17 cellular contexts compared by ENCODE assay signal in genomic region chr5:172762214-172763119, GRCh38. TPM values are rescaled to one million over a fixed set of nuclear protein-coding genes. Genes with fewer than 3 reads are reported as not detected.
DNase-seq lines count a peak whose midpoint lies in the region; ATAC-seq, FAIRE-seq and TF ChIP-seq lines count a peak whose summit lies in the region.
"Had no signal": no experiment of that assay in that cellular context is flagged by ENCODE, and none has a peak within 500 bp of the region (broad histone marks: within the 10 kb centered on the region; RNA-seq: fewer than 3 reads in every experiment).

No MANE protein-coding gene starts in this region.

- POLR2A ChIA-PET in A549 (lab: Yijun Ruan, JAX) (no interaction called here), HCT116 (lab: Charles Lee) (interaction anchor here (4.2 kb wide), 1 partner anchor 8 kb away, joined by 19 read pairs; the partner anchor contains the start of gene DUSP1)

- no peak overlapping the region for H3K4me3 Mint-ChIP-seq in immature natural killer cell
- H3K4me3 Mint-ChIP-seq: H9 had no signal

- H3K9me2 ChIP-seq in HCT116 (ENCODE audit: insufficient read depth), result no peaks in the 10 kb centered on the region

- H2BK120ac ChIP-seq in neuronal stem cell (ENCODE audit: low read depth, low read length), result no peak overlapping the region

- TF ChIP-seq RAD21 in A549 (conservative IDR thresholded peaks at IDR 0.05 in 1 of 2, IDR thresholded peaks at IDR 0.05 in 1 of 2), result no peak
- no peak for TF ChIP-seq RAD21 in HCT116 (IDR thresholded peaks at IDR 0.05; ENCODE audit: low read depth)

- H3K4ac ChIP-seq in neuronal stem cell (ENCODE audit: low read length), result no peak overlapping the region

- FAIRE-seq in A549 (lab: Jason Lieb, UNC), result no peak
- FAIRE-seq: HTR-8/SVneo had no signal

- H2BK15ac ChIP-seq in neuronal stem cell (ENCODE audit: low read length), result peak overlapping the region; percentile 42

- DNase-seq in A549 (ENCODE audit: low read depth in 1 of 2, low spot score in 1 of 2) (no peak), HCT116 (ENCODE audit: low read depth, low spot score) (no peak), immature natural killer cell (no peak), neuronal stem cell (ENCODE audit: low spot score) (no peak), NCI-H774 (lab: John Stamatoyannopoulos, UW) (no peak)
- DNase-seq: EL, H9, NCI-H187, NCI-H226, NCI-H69, OCI-M1, SHP77 treated with DMSO at 0.1 percent for 48 hours had no signal

- H3K23ac ChIP-seq in neuronal stem cell (ENCODE audit: low read depth, low read length, poor library complexity), result no peak overlapping the region

- TF ChIP-seq CTCF in A549 (IDR thresholded peaks at IDR 0.05), result no peak
- peak in 2 of 3 experiments; percentile 39 to 43; a peak in 3 of 6 replicates for TF ChIP-seq CTCF in HCT116 (IDR thresholded peaks at IDR 0.05 in 2 of 3, conservative IDR thresholded peaks at IDR 0.05 in 1 of 3; ENCODE audit: borderline replicate concordance in 1 of 3, insufficient read depth in 1 of 3, low read depth in 2 of 3, low read length in 2 of 3)

- H3K27me3 ChIP-seq in HCT116 (ENCODE audit: insufficient read depth, low read length) (no peaks in the 10 kb centered on the region), neuronal stem cell (ENCODE audit: control insufficient read depth in 3 of 3, insufficient read depth in 3 of 3, low read depth in 1 of 3, low read length in 3 of 3) (no peaks in the 10 kb centered on the region)

- peak overlapping the region; percentile 26 for H2BK12ac ChIP-seq in neuronal stem cell (ENCODE audit: low read length)

- TF ChIP-seq POLR2A in A549 (IDR thresholded peaks at IDR 0.05; ENCODE audit: low read length) (no peak), HCT116 (IDR thresholded peaks at IDR 0.05; ENCODE audit: borderline replicate concordance, extremely low read depth, insufficient read depth, insufficient read length) (no peak)

- H3K4me2 ChIP-seq in A549 (no peak overlapping the region), HCT116 (ENCODE audit: low read length) (no peak overlapping the region), neuronal stem cell (ENCODE audit: insufficient read depth, low read length, poor library complexity, severe bottlenecking) (no peak overlapping the region)

- no peak overlapping the region for H2BK5ac ChIP-seq in neuronal stem cell (ENCODE audit: low read length)

- H2AFZ ChIP-seq in HCT116 (ENCODE audit: low read depth, low read length, poor library complexity, severe bottlenecking) (peak overlapping the region; percentile 43), neuronal stem cell (ENCODE audit: low read length) (no peak overlapping the region)

- H4K20me1 ChIP-seq in HCT116 (ENCODE audit: insufficient read depth), result no peaks in the 10 kb centered on the region

- no peaks in the 10 kb centered on the region for H3K36me3 ChIP-seq in HCT116 (ENCODE audit: control insufficient read depth in 1 of 2, insufficient read depth in 2 of 2, low read length in 2 of 2)
- peaks cover under 1 to 9% of the 10 kb centered on the region in 2 donors for H3K36me3 ChIP-seq in neuronal stem cell (replicated peaks in 1 of 2; ENCODE audit: control insufficient read depth in 2 of 2, insufficient read depth in 2 of 2, low read length in 2 of 2)

- RAD21 ChIA-PET in HCT116 (lab: Charles Lee; ENCODE audit: low non-redundant PET in 1 of 2, low total read pairs in 2 of 2, uncharacterized antibody in 2 of 2, unreplicated experiment in 2 of 2), result no interaction called here

- H3K9me3 Mint-ChIP-seq in immature natural killer cell, result peaks cover 0 to 2% (median 0%) of the 10 kb centered on the region in 6 donors

- H3K4me3 ChIP-seq in A549 (no peak overlapping the region), HCT116 (replicated peaks in 1 of 2; ENCODE audit: low read depth in 1 of 2, low read length in 2 of 2) (no peak overlapping the region), neuronal stem cell (ENCODE audit: low read length in 2 of 2) (no peak overlapping the region)

- no peaks in the 10 kb centered on the region for H3K79me2 ChIP-seq in HCT116 (ENCODE audit: insufficient read depth, low read length)

- 94% methylated on average over 31 of the region's 37 CpGs for WGBS in A549 (ENCODE audit: missing lambda C conversion rate)
- WGBS in neuronal stem cell (ENCODE audit: extremely low coverage in 2 of 2, insufficient read length in 2 of 2, insufficient replicate concordance in 1 of 2), 2 donors, result no CpG with 5 or more reads among the region's 37 CpGs

- intact Hi-C loops in HCT116 (cut with micrococcal nuclease), result no loop called here

- peaks cover 23 to 29% of the 10 kb centered on the region in 2 donors for H3K4me1 Mint-ChIP-seq in immature natural killer cell

- H3K4me1 ChIP-seq in A549 (peaks cover 27% of the 10 kb centered on the region), HCT116 (ENCODE audit: control insufficient read depth in 1 of 2, insufficient read depth in 2 of 2, low read length in 2 of 2) (peaks cover 19 to 29% of the 10 kb centered on the region in 2 experiments), neuronal stem cell (ENCODE audit: control insufficient read depth in 2 of 2, insufficient read depth in 1 of 2, low read depth in 1 of 2, low read length in 2 of 2) (peaks cover 16 to 19% of the 10 kb centered on the region in 2 donors)

- no peaks in the 10 kb centered on the region for H3K79me1 ChIP-seq in neuronal stem cell (ENCODE audit: low read depth, low read length)

- no peak for TF ChIP-seq EP300 in A549 (IDR thresholded peaks at IDR 0.05)

- ATAC-seq in A549 (no peak), HCT116 (peak; percentile 67), HG02970 (IDR thresholded peaks at IDR 0.05; ENCODE audit: low FRiP score, unreplicated experiment) (no peak), HG03108 (IDR thresholded peaks at IDR 0.05; ENCODE audit: unreplicated experiment) (no peak)

- H3K27me3 Mint-ChIP-seq in immature natural killer cell (ENCODE audit: low read depth in 3 of 3), result peaks cover 28 to 30% (median 29%) of the 10 kb centered on the region in 3 donors

- H2AK5ac ChIP-seq in neuronal stem cell (ENCODE audit: low read depth, low read length), result peak overlapping the region; percentile 72

- H3K9me3 ChIP-seq in A549 (peaks cover 20% of the 10 kb centered on the region), HCT116 (ENCODE audit: control insufficient read depth in 1 of 2, insufficient read depth in 1 of 2, low read depth in 1 of 2, low read length in 2 of 2) (0 out of 4 replicates have a peak, but pooled peaks cover 0 to 4% of the 10 kb centered on the region in 2 experiments), neuronal stem cell (replicated peaks in 1 of 2; ENCODE audit: control insufficient read depth in 2 of 2, insufficient read depth in 1 of 2, low read depth in 1 of 2, low read length in 2 of 2) (peaks cover 0 to 2% of the 10 kb centered on the region in 2 donors)

- no peak overlapping the region for H3K9ac ChIP-seq in HCT116 (ENCODE audit: low read length)
- no peak overlapping the region for H3K9ac ChIP-seq in neuronal stem cell (ENCODE audit: low read depth, low read length, poor library complexity)

- H3K14ac ChIP-seq in neuronal stem cell (ENCODE audit: low read length), result no peak overlapping the region

- CTCF ChIA-PET in A549 (lab: Yijun Ruan, JAX) (interaction anchor here (0.7 to 6.2 kb wide), 8 partner anchors 12 to 426 kb away, joined by 3 to 68 read pairs (median 5); no protein-coding TSS in a partner anchor), HCT116 (lab: Charles Lee) (interaction anchor here (1.8 kb wide), 1 partner anchor 10 kb away, joined by 6 read pairs; no protein-coding TSS in a partner anchor)

- no TSS peak for BruUV-seq in HCT116 (replicated peaks; lab: Mats Ljungman, UMichigan)

- peak overlapping the region; percentile 54 for H3K18ac ChIP-seq in neuronal stem cell (ENCODE audit: low read length)

- H3K27ac ChIP-seq in A549, result peak overlapping the region in 1 of 2 experiments; percentile 97; a peak in 2 of 6 replicates
- no peak overlapping the region for H3K27ac ChIP-seq in HCT116 (ENCODE audit: low read depth, low read length)
- H3K27ac ChIP-seq in neuronal stem cell (replicated peaks; ENCODE audit: low read length), result no peak overlapping the region
- H3K27ac ChIP-seq: C4-2B, HL-60 had no signal

- H4K91ac ChIP-seq in neuronal stem cell (ENCODE audit: low read depth, low read length, poor library complexity), result no peak overlapping the region

- H4K8ac ChIP-seq in neuronal stem cell (ENCODE audit: low read depth, low read length), result no peak overlapping the region

- H3K27ac Mint-ChIP-seq in immature natural killer cell, result peak overlapping the region in 4 of 6 donors; percentile 19 to 74 (median 54)
- H3K27ac Mint-ChIP-seq: H9 had no signal

- peaks cover 2% of the 10 kb centered on the region in 3 donors for H3K36me3 Mint-ChIP-seq in immature natural killer cell

TF ChIP-seq in A549, 52 proteins besides CTCF, POLR2A, EP300 and RAD21 (continues in another document):
- TF ChIP-seq POLR2AphosphoS2 (conservative IDR thresholded peaks at IDR 0.05; ENCODE audit: low read length), result 0 out of 2 replicates have a peak, but pooled peaks have one; percentile 7

TF ChIP-seq in HCT116, 20 proteins besides CTCF, POLR2A, EP300 and RAD21 (continues in another document):
- TF ChIP-seq ELF1 (IDR thresholded peaks at IDR 0.05; ENCODE audit: borderline replicate concordance, low read depth) (no peak), FOSL1 (IDR thresholded peaks at IDR 0.05; ENCODE audit: low read depth) (no peak)

RNA-seq across cellular contexts. Expression of gene DUSP1, which starts 8.5 kb away (rescaled TPM):
- polyA plus RNA-seq in A549 (2011; rRNA removed) (525 and 594 TPM in 2 replicates), A549 (2017; fragmentation: RNase III; extraction: RNeasy Plus Mini Kit Qiagen cat#74134 plus additional on column Dnase treatment) (191 to 207 TPM (median 203 TPM) in 3 replicates), immature natural killer cell (1,000 to 10,000 TPM in 1 of 3 donors, 100 to 1,000 TPM in 2; 548 to 1,082 (median 887) TPM)
- polyA plus RNA-seq in A549 (2012; cell fraction: cytosol; rRNA removed), result 540 and 757 TPM in 2 replicates
- polyA plus RNA-seq in A549 (2012; cell fraction: nucleus; rRNA removed), result 1,192 and 1,375 TPM in 2 replicates
- 620 and 630 TPM in 2 replicates for polyA minus RNA-seq in A549 (2011; rRNA and poly(A)+ RNA removed)
- total RNA-seq in HCT116 (2021; ENCODE audit: unreplicated experiment), result 16.6 TPM
- 55.8 and 144 TPM in 2 replicates for polyA plus RNA-seq in HCT116 (2012)
- 10.2 TPM for polyA plus RNA-seq in neuronal stem cell (2013, experiment 1 of 2)
- 10.0 TPM for polyA plus RNA-seq in neuronal stem cell (2013, experiment 2 of 2)

Comparison
In these comparisons a context has a peak if more than half of its experiments do, and no peak if none do; other contexts are left out.
1. Of the 6 proteins assayed by ChIP-seq in both A549 and HCT116: peak only in A549: none; only in HCT116: CTCF; in both: none; in neither: 5.